Comparison of ENCODE assay signal across 12 cellular contexts in the genomic region with DNA sequence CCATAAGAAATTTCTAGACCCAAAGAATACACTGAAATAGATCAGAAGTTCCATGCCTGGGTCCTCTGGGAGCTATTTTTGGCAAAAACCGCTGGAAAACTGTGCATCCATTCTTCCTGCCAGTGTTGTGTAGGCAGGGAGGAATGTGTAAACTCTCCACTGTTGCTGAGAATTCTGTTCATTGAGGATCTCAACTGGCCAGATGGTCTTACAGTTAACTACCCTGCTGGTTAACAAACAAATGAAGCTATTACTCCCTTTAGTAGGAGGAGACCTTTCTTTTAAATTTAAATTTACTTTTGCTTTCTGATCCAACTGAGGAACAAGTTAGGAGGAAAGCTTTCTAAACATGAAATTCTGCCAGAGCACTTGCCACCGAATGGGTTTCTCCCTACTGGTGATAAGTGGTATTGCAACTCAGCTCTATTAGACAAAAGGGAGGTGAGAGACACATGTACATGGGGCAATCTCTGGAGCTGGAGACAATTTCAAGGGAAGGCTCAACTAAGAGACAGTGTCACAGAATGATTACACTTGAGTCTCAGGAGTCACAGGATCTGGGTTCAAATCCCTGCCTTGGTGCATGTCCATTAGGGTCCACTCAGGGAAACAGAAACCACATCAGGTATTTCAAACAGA. TPM values are rescaled to one million over a fixed set of nuclear protein-coding genes. Genes with fewer than 3 reads are reported as not detected.
A peak's percentile ranks its signal among the peaks of the same experiment; 100 is the strongest.
DNase-seq lines count a peak whose midpoint lies in the region; ATAC-seq and TF ChIP-seq lines count a peak whose summit lies in the region.
"Had no signal": no experiment of that assay in that cellular context is flagged by ENCODE, and none has a peak within 500 bp of the region (broad histone marks: within the 10 kb centered on the region; RNA-seq: fewer than 3 reads in every experiment).

No MANE protein-coding gene starts in this region.

- peaks cover 31% of the 10 kb centered on the region for H3K9me3 Mint-ChIP-seq in endodermal cell

- 0 out of 2 replicates have a peak, but pooled peaks cover 3% of the 10 kb centered on the region for H3K4me1 ChIP-seq in MM.1S (ENCODE audit: low read length)
- no peaks in the 10 kb centered on the region for H3K4me1 ChIP-seq in endodermal cell (ENCODE audit: control insufficient read depth, insufficient read depth, low read length)
- H3K4me1 ChIP-seq in psoas muscle: no peaks in the 10 kb centered on the region

- H3F3A ChIP-seq in MM.1S (ENCODE audit: insufficient read depth, low read length): no peaks in the 10 kb centered on the region

- H4K20me1 ChIP-seq in MM.1S (ENCODE audit: insufficient read depth, low read length): no peaks in the 10 kb centered on the region

- no peaks in the 10 kb centered on the region for H3K27me3 Mint-ChIP-seq in endodermal cell (ENCODE audit: insufficient read depth)
- H3K27me3 Mint-ChIP-seq: stimulated activated naive CD8-positive, alpha-beta T cell treated with anti-CD3 and anti-CD28 coated beads, Interleukin-15, amount 100 ng/mL, for 72 hours had no signal

- ATAC-seq in psoas muscle: no peak
- no peak for ATAC-seq in GM18873 (IDR thresholded peaks at IDR 0.05; ENCODE audit: low FRiP score, unreplicated experiment)
- no peak for ATAC-seq in HG02973 (IDR thresholded peaks at IDR 0.05; ENCODE audit: unreplicated experiment)
- ATAC-seq: stimulated activated naive CD8-positive, alpha-beta T cell treated with anti-CD3 and anti-CD28 coated beads, Interleukin-15, amount 100 ng/mL, for 72 hours had no signal

- H3K4me2 ChIP-seq in MM.1S (ENCODE audit: low read depth, low read length): no peak overlapping the region

- no peak overlapping the region for H3K4me3 Mint-ChIP-seq in endodermal cell
- H3K4me3 Mint-ChIP-seq: stimulated activated naive CD8-positive, alpha-beta T cell treated with anti-CD3 and anti-CD28 coated beads, Interleukin-15, amount 100 ng/mL, for 72 hours had no signal

- no peak overlapping the region for H3K4me3 ChIP-seq in MM.1S (ENCODE audit: low read length)
- no peak overlapping the region for H3K4me3 ChIP-seq in endodermal cell (ENCODE audit: low read length)
- H3K4me3 ChIP-seq in psoas muscle: no peak overlapping the region

- no peaks in the 10 kb centered on the region for H3K4me1 Mint-ChIP-seq in endodermal cell

- H3K27ac ChIP-seq in MM.1S (ENCODE audit: low read length) (no peak overlapping the region), endodermal cell (ENCODE audit: low read depth, low read length) (no peak overlapping the region), psoas muscle (no peak overlapping the region)

- WGBS in endodermal cell (ENCODE audit: insufficient coverage in 1 of 2, insufficient read length in 1 of 2), 2 experiments: 86 to 93% methylated on average over 2 of the region's 2 CpGs
- WGBS in psoas muscle, 3 donors: 74 to 79% (median 78%) methylated on average over 2 of the region's 2 CpGs

- intact Hi-C loops in psoas muscle (cut with DNase I): no loop called here

- H3K9me2 ChIP-seq in MM.1S (replicated peaks; ENCODE audit: insufficient read depth, low read length): no peaks in the 10 kb centered on the region

- H3K9me3 ChIP-seq in MM.1S (replicated peaks; ENCODE audit: insufficient read depth, low read length): no peaks in the 10 kb centered on the region
- H3K9me3 ChIP-seq in endodermal cell (ENCODE audit: control insufficient read depth, low read length): peaks cover 27% of the 10 kb centered on the region
- H3K9me3 ChIP-seq in psoas muscle: peaks cover 15% of the 10 kb centered on the region

- H3K36me3 ChIP-seq in MM.1S (replicated peaks; ENCODE audit: insufficient read depth, low read length): no peaks in the 10 kb centered on the region
- no peaks in the 10 kb centered on the region for H3K36me3 ChIP-seq in endodermal cell (ENCODE audit: control insufficient read depth, insufficient read depth, low read length)
- no peaks in the 10 kb centered on the region for H3K36me3 ChIP-seq in psoas muscle (ENCODE audit: insufficient read depth in 1 of 2, low read depth in 1 of 2)

- DNase-seq in GM10266 (ENCODE audit: extremely low spot score) (no peak), MM.1S (no peak), endodermal cell (no peak), psoas muscle (no peak), pons (ENCODE audit: low spot score) (no peak)
- DNase-seq: activated gamma-delta T cell; NCI-H2227 treated with DMSO at 0.1 percent for 48 hours; stimulated activated CD4-positive, alpha-beta T cell treated with anti-CD3 and anti-CD28 coated beads, Interleukin-12 subunit alpha, Interleukin-12 subunit beta, amount 100 ng/mL, for 4 hours; stimulated activated naive CD8-positive, alpha-beta T cell treated with anti-CD3 and anti-CD28 coated beads, Interleukin-15, amount 100 ng/mL, for 72 hours had no signal

- H3K79me2 ChIP-seq in MM.1S (ENCODE audit: low read length): no peaks in the 10 kb centered on the region

- H3K27me3 ChIP-seq in MM.1S (replicated peaks; ENCODE audit: insufficient read depth, low read length) (0 out of 2 replicates have a peak, but pooled peaks cover 3% of the 10 kb centered on the region), endodermal cell (ENCODE audit: control insufficient read depth, insufficient read depth, low read length, poor library complexity, severe bottlenecking) (no peaks in the 10 kb centered on the region), psoas muscle (ENCODE audit: insufficient read depth in 3 of 3, low read length in 2 of 3) (peaks cover 0 to 2% (median 0%) of the 10 kb centered on the region in 3 donors)

- TF ChIP-seq CTCF in GM10266 (IDR thresholded peaks at IDR 0.05; ENCODE audit: control insufficient read depth, insufficient read depth, low read depth, missing control alignments): peak; percentile 32
- peak; percentile 65 for TF ChIP-seq CTCF in MM.1S (IDR thresholded peaks at IDR 0.05; ENCODE audit: low read length)
- peak; percentile 77 for TF ChIP-seq CTCF in endodermal cell (conservative IDR thresholded peaks at IDR 0.05)
- TF ChIP-seq CTCF in psoas muscle (IDR thresholded peaks at IDR 0.05): peak; percentile 42

- H3K9ac ChIP-seq in MM.1S (ENCODE audit: low read length) (no peak overlapping the region), endodermal cell (ENCODE audit: extremely low read depth, low read length, poor library complexity, severe bottlenecking) (no peak overlapping the region)

- H3K36me3 Mint-ChIP-seq in endodermal cell (ENCODE audit: low read depth): no peaks in the 10 kb centered on the region

- H3K27ac Mint-ChIP-seq in endodermal cell: no peak overlapping the region
- H3K27ac Mint-ChIP-seq: stimulated activated naive CD8-positive, alpha-beta T cell treated with anti-CD3 and anti-CD28 coated beads, Interleukin-15, amount 100 ng/mL, for 72 hours had no signal

- H2AFZ ChIP-seq in MM.1S (ENCODE audit: low read length): no peak overlapping the region

RNA-seq across cellular contexts. Expression of a gene that starts 37.6 kb away (rescaled TPM):
- total RNA-seq in endodermal cell (1 to 10 TPM; 5.6 to 7.2 TPM), psoas muscle (1 to 10 TPM in 2 of 4 donors, under 1 TPM in 2; 0.44 to 8.4 (median 1.5) TPM)
- polyA plus RNA-seq in endodermal cell (2013, experiment 1 of 2): 4.8 TPM
- 4.1 TPM for polyA plus RNA-seq in endodermal cell (2013, experiment 2 of 2)
- 10 to 100 TPM in 1 of 3 donors, 1 to 10 TPM in 1, under 1 TPM in 1; 0.72 to 12.6 (median 2.1) TPM for polyA plus RNA-seq in psoas muscle

RNA-seq across cellular contexts. Expression of a gene that starts 50.7 kb away (rescaled TPM):
- total RNA-seq in endodermal cell: not detected
- not detected for polyA plus RNA-seq in endodermal cell (2013, experiment 1 of 2)
- polyA plus RNA-seq in endodermal cell (2013, experiment 2 of 2): not detected
- not detected for total RNA-seq in psoas muscle
- not detected for polyA plus RNA-seq in psoas muscle
- total RNA-seq: lower leg skin had no signal

RNA-seq across cellular contexts. Expression of a gene that starts 55.0 kb away (rescaled TPM):
- total RNA-seq in endodermal cell: not detected
- not detected for polyA plus RNA-seq in endodermal cell (2013, experiment 1 of 2)
- not detected for polyA plus RNA-seq in endodermal cell (2013, experiment 2 of 2)
- not detected for total RNA-seq in psoas muscle
- polyA plus RNA-seq in psoas muscle: not detected
- total RNA-seq: lower leg skin had no signal

RNA-seq across cellular contexts. Expression of a gene that starts 57.8 kb away (rescaled TPM):
- total RNA-seq in endodermal cell (not detected), psoas muscle (not detected)
- polyA plus RNA-seq in endodermal cell (2013, experiment 1 of 2): not detected
- polyA plus RNA-seq in endodermal cell (2013, experiment 2 of 2): not detected
- not detected for polyA plus RNA-seq in psoas muscle
